Comparison of ENCODE assay signal across 10 cellular contexts in the genomic region with DNA sequence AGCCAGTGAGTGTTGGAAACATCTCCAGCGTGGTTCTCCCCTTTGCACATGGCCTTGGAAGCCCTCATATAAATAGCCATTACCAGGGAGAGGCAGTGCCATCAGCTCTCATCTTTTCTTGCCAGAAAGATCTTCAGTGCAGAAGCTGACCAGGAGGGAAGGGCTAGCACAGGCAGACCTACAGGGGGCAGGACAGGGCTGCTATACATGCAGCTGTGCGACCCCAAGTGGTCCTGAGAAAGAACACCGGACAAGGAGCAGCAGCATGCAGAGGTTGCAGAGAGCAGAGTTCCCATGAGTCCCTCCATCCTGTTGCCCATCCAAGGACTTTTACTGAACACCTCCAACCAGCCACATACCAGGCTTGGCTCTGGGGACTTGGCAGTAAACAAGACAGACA. TPM values are rescaled to one million over a fixed set of nuclear protein-coding genes. Genes with fewer than 3 reads are reported as not detected.
DNase-seq lines count a peak whose midpoint lies in the region; ATAC-seq and TF ChIP-seq lines count a peak whose summit lies in the region.
"Had no signal": no experiment of that assay in that cellular context is flagged by ENCODE, and none has a peak within 500 bp of the region (broad histone marks: within the 10 kb centered on the region; RNA-seq: fewer than 3 reads in every experiment).

No MANE protein-coding gene starts in this region.

- H3K27me3 ChIP-seq in cardiac muscle cell (no peaks in the 10 kb centered on the region), left ventricle myocardium inferior (ENCODE audit: low read depth) (no peaks in the 10 kb centered on the region), endodermal cell (ENCODE audit: control insufficient read depth, insufficient read depth, low read length, poor library complexity, severe bottlenecking) (no peaks in the 10 kb centered on the region)
- H3K27me3 ChIP-seq: neutrophil had no signal

- H3K27ac Mint-ChIP-seq in endodermal cell (no peak overlapping the region), type B pancreatic cell (no peak overlapping the region), CD14-positive monocyte (peak overlapping the region in 1 of 7 donors; percentile 16)
- H3K27ac Mint-ChIP-seq in activated T-cell treated with anti-CD3 and anti-CD28 coated beads, Interleukin-2, amount 50 U/mL, for 24 hours: no peak overlapping the region

- H3K4me1 ChIP-seq in cardiac muscle cell (ENCODE audit: low read depth): peaks cover 3% of the 10 kb centered on the region
- peaks cover 25% of the 10 kb centered on the region for H3K4me1 ChIP-seq in left ventricle myocardium inferior
- no peaks in the 10 kb centered on the region for H3K4me1 ChIP-seq in endodermal cell (ENCODE audit: control insufficient read depth, insufficient read depth, low read length)
- H3K4me1 ChIP-seq: esophagus muscularis mucosa had no signal

- ATAC-seq in GM21515 (IDR thresholded peaks at IDR 0.05; ENCODE audit: unreplicated experiment): no peak

- H3K4me1 Mint-ChIP-seq in endodermal cell (peaks cover 17% of the 10 kb centered on the region), type B pancreatic cell (ENCODE audit: unreplicated experiment) (peaks cover 9% of the 10 kb centered on the region), CD14-positive monocyte (peaks cover 6% of the 10 kb centered on the region)
- no peaks in the 10 kb centered on the region for H3K4me1 Mint-ChIP-seq in activated T-cell treated with anti-CD3 and anti-CD28 coated beads, Interleukin-2, amount 50 U/mL, for 24 hours (ENCODE audit: low read depth)

- no peak overlapping the region for H3K4me3 Mint-ChIP-seq in endodermal cell
- no peak overlapping the region for H3K4me3 Mint-ChIP-seq in type B pancreatic cell
- no peak overlapping the region for H3K4me3 Mint-ChIP-seq in activated T-cell treated with anti-CD3 and anti-CD28 coated beads, Interleukin-2, amount 50 U/mL, for 24 hours
- H3K4me3 Mint-ChIP-seq in CD14-positive monocyte: no peak overlapping the region

- H3K27ac ChIP-seq in cardiac muscle cell: no peak overlapping the region
- no peak overlapping the region for H3K27ac ChIP-seq in left ventricle myocardium inferior (replicated peaks)
- no peak overlapping the region for H3K27ac ChIP-seq in endodermal cell (ENCODE audit: low read depth, low read length)
- H3K27ac ChIP-seq: esophagus muscularis mucosa, neutrophil had no signal

- DNase-seq in cardiac muscle cell (ENCODE audit: low read depth in 1 of 2, low spot score in 1 of 2) (peak; percentile 23 to 78), left ventricle myocardium inferior (no peak), NCI-H226 (peak; percentile 11), endodermal cell (peak; percentile 90), type B pancreatic cell (ENCODE audit: extremely low spot score, unreplicated experiment) (no peak), CD14-positive monocyte (ENCODE audit: low spot score) (no peak)
- DNase-seq in activated T-cell treated with anti-CD3 and anti-CD28 coated beads, Interleukin-2, amount 50 U/mL, for 24 hours: no peak

- TF ChIP-seq CTCF in cardiac muscle cell (IDR thresholded peaks at IDR 0.05; ENCODE audit: low read depth, low read length): peak; percentile 46
- TF ChIP-seq CTCF in left ventricle myocardium inferior (IDR thresholded peaks at IDR 0.05; ENCODE audit: borderline replicate concordance): no peak
- peak; percentile 96 for TF ChIP-seq CTCF in endodermal cell (conservative IDR thresholded peaks at IDR 0.05)
- TF ChIP-seq CTCF in type B pancreatic cell (conservative IDR thresholded peaks at IDR 0.05): peak; percentile 76
- no peak for TF ChIP-seq CTCF in CD14-positive monocyte (IDR thresholded peaks at IDR 0.05)

- no peaks in the 10 kb centered on the region for H3K36me3 ChIP-seq in cardiac muscle cell
- no peaks in the 10 kb centered on the region for H3K36me3 ChIP-seq in left ventricle myocardium inferior
- no peaks in the 10 kb centered on the region for H3K36me3 ChIP-seq in endodermal cell (ENCODE audit: control insufficient read depth, insufficient read depth, low read length)
- H3K36me3 ChIP-seq: esophagus muscularis mucosa, neutrophil had no signal

- no peaks in the 10 kb centered on the region for H3K36me3 Mint-ChIP-seq in endodermal cell (ENCODE audit: low read depth)
- no peaks in the 10 kb centered on the region for H3K36me3 Mint-ChIP-seq in type B pancreatic cell
- no peaks in the 10 kb centered on the region for H3K36me3 Mint-ChIP-seq in activated T-cell treated with anti-CD3 and anti-CD28 coated beads, Interleukin-2, amount 50 U/mL, for 24 hours (ENCODE audit: low read depth)
- no peaks in the 10 kb centered on the region for H3K36me3 Mint-ChIP-seq in CD14-positive monocyte

- H3K9ac ChIP-seq in endodermal cell (ENCODE audit: extremely low read depth, low read length, poor library complexity, severe bottlenecking): no peak overlapping the region

- H3K9me3 Mint-ChIP-seq in endodermal cell (no peaks in the 10 kb centered on the region), type B pancreatic cell (no peaks in the 10 kb centered on the region), CD14-positive monocyte (peaks cover 2 to 9% (median 3%) of the 10 kb centered on the region in 7 donors)
- H3K9me3 Mint-ChIP-seq in activated T-cell treated with anti-CD3 and anti-CD28 coated beads, Interleukin-2, amount 50 U/mL, for 24 hours: no peaks in the 10 kb centered on the region

- intact Hi-C loops in left ventricle myocardium inferior (cut with micrococcal nuclease) (no loop called here), CD14-positive monocyte (cut with micrococcal nuclease) (no loop called here)

- H3K4me3 ChIP-seq in cardiac muscle cell (no peak overlapping the region), left ventricle myocardium inferior (no peak overlapping the region), endodermal cell (ENCODE audit: low read length) (no peak overlapping the region)
- H3K4me3 ChIP-seq: esophagus muscularis mucosa had no signal

- H3K9me3 ChIP-seq in cardiac muscle cell (ENCODE audit: low read depth): no peaks in the 10 kb centered on the region
- H3K9me3 ChIP-seq in left ventricle myocardium inferior (replicated peaks): peaks cover 4% of the 10 kb centered on the region
- no peaks in the 10 kb centered on the region for H3K9me3 ChIP-seq in endodermal cell (ENCODE audit: control insufficient read depth, low read length)
- H3K9me3 ChIP-seq: esophagus muscularis mucosa, neutrophil had no signal

- 32% methylated on average over 3 of the region's 3 CpGs; no CpG with 5 or more reads in 1 of the 2 experiments for WGBS in endodermal cell (ENCODE audit: insufficient coverage in 1 of 2, insufficient read length in 1 of 2), 2 experiments

- peaks cover 8% of the 10 kb centered on the region for H3K27me3 Mint-ChIP-seq in endodermal cell (ENCODE audit: insufficient read depth)
- peaks cover 27% of the 10 kb centered on the region for H3K27me3 Mint-ChIP-seq in type B pancreatic cell
- H3K27me3 Mint-ChIP-seq in activated T-cell treated with anti-CD3 and anti-CD28 coated beads, Interleukin-2, amount 50 U/mL, for 24 hours: peaks cover 3% of the 10 kb centered on the region
- peaks cover 5 to 6% (median 6%) of the 10 kb centered on the region in 3 donors for H3K27me3 Mint-ChIP-seq in CD14-positive monocyte (ENCODE audit: low read depth in 3 of 3)

RNA-seq across cellular contexts. Expression of gene GRID1, which starts 17.1 kb away (rescaled TPM):
- total RNA-seq in cardiac muscle cell: 1.5 and 2.3 TPM in 2 replicates
- 0.47 and 1.6 TPM in 2 replicates for polyA plus RNA-seq in cardiac muscle cell
- 1.6 TPM for total RNA-seq in left ventricle myocardium inferior
- total RNA-seq in endodermal cell: under 1 TPM; 0.13 to 0.53 TPM
- 1.1 TPM for polyA plus RNA-seq in endodermal cell (2013, experiment 1 of 2)
- 0.87 TPM for polyA plus RNA-seq in endodermal cell (2013, experiment 2 of 2)
- total RNA-seq in type B pancreatic cell (ENCODE audit: low replicate concordance): 2.4 and 9.2 TPM in 2 replicates
- polyA plus RNA-seq in CD14-positive monocyte: not detected

Comparison
In these comparisons a context has a peak if more than half of its experiments do, and no peak if none do; other contexts are left out.
1. DNase-seq: peak in cardiac muscle cell (2 of 2), NCI-H226 (single experiment) and endodermal cell (single experiment); none in left ventricle myocardium inferior (single experiment), type B pancreatic cell (single experiment), activated T-cell treated with anti-CD3 and anti-CD28 coated beads, Interleukin-2, amount 50 U/mL, for 24 hours (single experiment) and CD14-positive monocyte (single experiment).
2. CTCF ChIP-seq: peak in cardiac muscle cell (single experiment), endodermal cell (single experiment) and type B pancreatic cell (single experiment); none in left ventricle myocardium inferior (single experiment) and CD14-positive monocyte (single experiment).